Comparison of ENCODE assay signal across 1 cellular context in genomic region chr9:81588148-81588874, GRCh38.
TF ChIP-seq lines count a peak whose summit lies in the region.

No MANE protein-coding gene starts in this region.

TF ChIP-seq in HepG2, 621 proteins besides CTCF, POLR2A, EP300 and RAD21 (continued from another document and continues in another):
- TF ChIP-seq ARID5B (CRISPR knock-in tag; IDR thresholded peaks at IDR 0.05) (peak; percentile 99), KLF16 (CRISPR knock-in tag; IDR thresholded peaks at IDR 0.05) (peak in 1 of 2 experiments; percentile 76; a peak in 2 of 4 replicates), PRDM10 (CRISPR knock-in tag; IDR thresholded peaks at IDR 0.05; ENCODE audit: low read depth) (peak; percentile 77; the same call in 1 of the 2 replicates), ETV5 (CRISPR knock-in tag; IDR thresholded peaks at IDR 0.05; ENCODE audit: borderline replicate concordance) (peak; percentile 87), ZNF264 (CRISPR knock-in tag; IDR thresholded peaks at IDR 0.05) (peak; percentile 76), RCOR2 (CRISPR knock-in tag; IDR thresholded peaks at IDR 0.05) (peak; percentile 92), ISL2 (CRISPR knock-in tag; IDR thresholded peaks at IDR 0.05) (peak; percentile 96), SSRP1 (CRISPR knock-in tag; IDR thresholded peaks at IDR 0.05) (peak; percentile 77; the same call in 1 of the 2 replicates), ZNF124 (CRISPR knock-in tag; IDR thresholded peaks at IDR 0.05) (peak; percentile 73), CBX1 (IDR thresholded peaks at IDR 0.05; ENCODE audit: low read depth) (peak; percentile 27), PLRG1 (conservative IDR thresholded peaks at IDR 0.05) (no peak), CSRNP2 (CRISPR knock-in tag; conservative IDR thresholded peaks at IDR 0.05; ENCODE audit: low read depth) (no peak), SAP130 (CRISPR knock-in tag; IDR thresholded peaks at IDR 0.05; ENCODE audit: low read depth) (peak; percentile 90), RXRB (CRISPR knock-in tag; IDR thresholded peaks at IDR 0.05; ENCODE audit: borderline replicate concordance) (peak; percentile 97), ZBTB43 (CRISPR knock-in tag; conservative IDR thresholded peaks at IDR 0.05) (peak; percentile 94), ARNTL (CRISPR knock-in tag; IDR thresholded peaks at IDR 0.05) (peak; percentile 91), ATF6 (CRISPR knock-in tag; conservative IDR thresholded peaks at IDR 0.05) (no peak), KLF11 (CRISPR knock-in tag; IDR thresholded peaks at IDR 0.05) (0 out of 2 replicates have a peak, but pooled peaks have one; percentile 53), ZNF747 (CRISPR knock-in tag; IDR thresholded peaks at IDR 0.05; ENCODE audit: borderline replicate concordance) (0 out of 2 replicates have a peak, but pooled peaks have one; percentile 33), UBTF (CRISPR knock-in tag; IDR thresholded peaks at IDR 0.05) (peak; percentile 33; the same call in 1 of the 2 replicates), SATB2 (CRISPR knock-in tag; IDR thresholded peaks at IDR 0.05) (no peak), ZEB1 (IDR thresholded peaks at IDR 0.05; ENCODE audit: insufficient replicate concordance, low read depth) (peak; percentile 90), HOXA3 (CRISPR knock-in tag; IDR thresholded peaks at IDR 0.05) (peak; percentile 85), ASH2L (IDR thresholded peaks at IDR 0.05; ENCODE audit: insufficient read length, low read depth, low read length) (peak; percentile 90), DRAP1 (CRISPR knock-in tag; IDR thresholded peaks at IDR 0.05) (peak; percentile 63), RFX1 (IDR thresholded peaks at IDR 0.05) (peak; percentile 53; the same call in 1 of the 2 replicates), BORCS8-MEF2B (CRISPR knock-in tag; IDR thresholded peaks at IDR 0.05) (no peak), ZNF446 (CRISPR knock-in tag; IDR thresholded peaks at IDR 0.05) (no peak), BHLHE40 (IDR thresholded peaks at IDR 0.05; ENCODE audit: low read length) (peak; percentile 94), ARNT (IDR thresholded peaks at IDR 0.05) (peak; percentile 88; the same call in 1 of the 2 replicates), BRD4 (CRISPR knock-in tag; IDR thresholded peaks at IDR 0.05) (peak; percentile 40; the same call in 1 of the 2 replicates), ZNF354B (CRISPR knock-in tag; IDR thresholded peaks at IDR 0.05) (no peak), DMTF1 (CRISPR knock-in tag; IDR thresholded peaks at IDR 0.05) (no peak), FOXJ3 (CRISPR knock-in tag; IDR thresholded peaks at IDR 0.05; ENCODE audit: borderline replicate concordance) (peak; percentile 93), ZMYM3 (CRISPR knock-in tag; IDR thresholded peaks at IDR 0.05) (peak; percentile 56), KDM4B (CRISPR knock-in tag; IDR thresholded peaks at IDR 0.05) (peak; percentile 95), TOE1 (CRISPR knock-in tag; IDR thresholded peaks at IDR 0.05) (peak; percentile 73; the same call in 1 of the 2 replicates), KMT2A (CRISPR knock-in tag; IDR thresholded peaks at IDR 0.05) (0 out of 2 replicates have a peak, but pooled peaks have one; percentile 41), ZNF510 (CRISPR knock-in tag; IDR thresholded peaks at IDR 0.05; ENCODE audit: low read depth) (no peak), ZNF615 (CRISPR knock-in tag; IDR thresholded peaks at IDR 0.05; ENCODE audit: borderline replicate concordance) (peak; percentile 14; the same call in 1 of the 2 replicates), GATAD2A (CRISPR knock-in tag; IDR thresholded peaks at IDR 0.05) (peak; percentile 98), ZKSCAN1 (IDR thresholded peaks at IDR 0.05; ENCODE audit: low read length) (no peak), FOXA1 (IDR thresholded peaks at IDR 0.05) (peak; percentile 65), FOXA1 (CRISPR knock-in tag; IDR thresholded peaks at IDR 0.05) (peak; percentile 99), NFE2 (CRISPR knock-in tag; IDR thresholded peaks at IDR 0.05) (no peak), ZNF10 (CRISPR knock-in tag; IDR thresholded peaks at IDR 0.05; ENCODE audit: borderline replicate concordance, low read depth) (no peak), ZNF256 (CRISPR knock-in tag; conservative IDR thresholded peaks at IDR 0.05) (no peak), CERS6 (CRISPR knock-in tag; IDR thresholded peaks at IDR 0.05) (no peak), LCORL (IDR thresholded peaks at IDR 0.05) (no peak), LCORL (CRISPR knock-in tag; IDR thresholded peaks at IDR 0.05) (peak; percentile 47), SCMH1 (CRISPR knock-in tag; IDR thresholded peaks at IDR 0.05; ENCODE audit: borderline replicate concordance) (no peak)
